Comparison of ENCODE assay signal across 2 cellular contexts in genomic region chr1:117779364-117779763, GRCh38.
A peak's percentile ranks its signal among the peaks of the same experiment; 100 is the strongest.
TF ChIP-seq lines count a peak whose summit lies in the region.

No MANE protein-coding gene starts in this region.

TF ChIP-seq in IMR-90, 13 proteins besides CTCF, POLR2A, EP300 and RAD21:
- peak; percentile 32 for TF ChIP-seq MAFK (IDR thresholded peaks at IDR 0.05; ENCODE audit: low read depth, low read length)
- TF ChIP-seq USF2 (IDR thresholded peaks at IDR 0.05; ENCODE audit: low read depth, low read length), result no peak

TF ChIP-seq in K562, 482 proteins besides CTCF, POLR2A, EP300 and RAD21:
- 0 out of 2 replicates have a peak, but pooled peaks have one; percentile 30 for TF ChIP-seq MAFG (tag; conservative IDR thresholded peaks at IDR 0.05)
- TF ChIP-seq IRF9 (tag; IDR thresholded peaks at IDR 0.05), result no peak
- TF ChIP-seq ZNF239 (CRISPR knock-in tag; IDR thresholded peaks at IDR 0.05), result no peak
- TF ChIP-seq ZNF316 (IDR thresholded peaks at IDR 0.05), result peak; percentile 72
